8 cellular contexts compared by ENCODE assay signal in genomic region chr3:47324278-47324865, GRCh38. TPM values are rescaled to one million over a fixed set of nuclear protein-coding genes. Genes with fewer than 3 reads are reported as not detected.
DNase-seq lines count a peak whose midpoint lies in the region; ATAC-seq and TF ChIP-seq lines count a peak whose summit lies in the region.

No MANE protein-coding gene starts in this region.

- peaks cover 3% of the 10 kb centered on the region for H3K4me1 ChIP-seq in right cardiac atrium (ENCODE audit: control insufficient read depth, insufficient read depth, low read length)

- TF ChIP-seq CTCF in LNCaP clone FGC (IDR thresholded peaks at IDR 0.05; ENCODE audit: control insufficient read depth, extremely low read depth, insufficient read depth) (peak; percentile 81), retinal pigment epithelial cell (conservative IDR thresholded peaks at IDR 0.05; ENCODE audit: low read depth, low read length) (peak; percentile 84)

- DNase-seq in ELR (ENCODE audit: low read depth) (peak; percentile 80), LNCaP clone FGC (ENCODE audit: low read depth) (peak; percentile 23), SW 1271 (lab: John Stamatoyannopoulos, UW) (peak; percentile 10 to 20), anterior cingulate cortex (lab: John Stamatoyannopoulos, UW) (peak in 40 of 58 donors; percentile 2 to 71 (median 23)), right cardiac atrium (peak in 2 of 3 donors; percentile 29 to 49), retinal pigment epithelial cell (ENCODE audit: low read depth) (peak; percentile 71)

- no peak overlapping the region for H3K27ac ChIP-seq in right cardiac atrium (ENCODE audit: low read length)

- no peaks in the 10 kb centered on the region for H3K27me3 ChIP-seq in right cardiac atrium (ENCODE audit: control insufficient read depth, insufficient read depth)

- WGBS in right cardiac atrium, result under 1% methylated on average over 2 of the region's 2 CpGs

- peak; percentile 87 to 90 for ATAC-seq in right cardiac atrium
- ATAC-seq in GM21619 (IDR thresholded peaks at IDR 0.05; ENCODE audit: unreplicated experiment), result no peak
- no peak for ATAC-seq in GM18870 (IDR thresholded peaks at IDR 0.05; ENCODE audit: unreplicated experiment)

- no peaks in the 10 kb centered on the region for H3K9me3 ChIP-seq in right cardiac atrium (ENCODE audit: control insufficient read depth, low read length)

- intact Hi-C loops in right cardiac atrium (cut with DNase I), result loop anchor here in 2 of 4 donors (5.0 to 10.0 kb wide), 4 partner anchors 37 to 620 kb away; partner anchors contain the start of gene TMIE (in 1 of the 2)

- H3K4me3 ChIP-seq in LNCaP clone FGC (ENCODE audit: low read depth, low read length) (no peak overlapping the region), right cardiac atrium (ENCODE audit: low read length) (no peak overlapping the region), retinal pigment epithelial cell (ENCODE audit: low read length) (no peak overlapping the region)

RNA-seq across cellular contexts. Expression of gene KLHL18, which starts 41.6 kb away (rescaled TPM):
- total RNA-seq in right cardiac atrium, result 10 to 100 TPM; 25.3 to 35.1 (median 33.6) TPM
- 67.2 TPM for polyA plus RNA-seq in right cardiac atrium

RNA-seq across cellular contexts. Expression of gene KIF9, which starts 41.8 kb away (rescaled TPM):
- total RNA-seq in right cardiac atrium, result 1 to 10 TPM; 6.8 to 9.9 (median 8.8) TPM
- 13.2 TPM for polyA plus RNA-seq in right cardiac atrium

RNA-seq across cellular contexts. Expression of gene PTPN23, which starts 56.4 kb away (rescaled TPM):
- 10 to 100 TPM; 17.7 to 23.0 (median 18.0) TPM for total RNA-seq in right cardiac atrium
- 14.1 TPM for polyA plus RNA-seq in right cardiac atrium

Comparison
In these comparisons a context has a peak if more than half of its experiments do, and no peak if none do; other contexts are left out.
1. DNase-seq: peak in every context shown above with its lines; median percentile 80 in ELR; 71 in retinal pigment epithelial cell; 39 in right cardiac atrium; 23 in LNCaP clone FGC; 23 in anterior cingulate cortex; 15 in SW 1271.
2. ATAC-seq: peak in right cardiac atrium (2 of 2); none in GM21619 (single experiment) and GM18870 (single experiment).